In genomic region chr7:64630496-64630895, GRCh38 we compare ENCODE assay signal across 9 cellular contexts. TPM values are rescaled to one million over a fixed set of nuclear protein-coding genes. Genes with fewer than 3 reads are reported as not detected.
DNase-seq lines count a peak whose midpoint lies in the region; ATAC-seq and TF ChIP-seq lines count a peak whose summit lies in the region.
"Had no signal": no experiment of that assay in that cellular context is flagged by ENCODE, and none has a peak within 500 bp of the region (broad histone marks: within the 10 kb centered on the region; RNA-seq: fewer than 3 reads in every experiment).

No MANE protein-coding gene starts in this region.

- no peaks in the 10 kb centered on the region for H3K36me3 Mint-ChIP-seq in activated T-helper 1 cell treated with anti-CD3 and anti-CD28 coated beads, Interleukin-12 subunit alpha, Interleukin-12 subunit beta, Interleukin-2, Interleukin-4 antibody, amounts not matched to agents 30 ng/mL and 10 ng/mL and 1 ng/mL, durations not matched to agents 14 hours and 24 hours and 36 hours (ENCODE audit: low read depth)

- no peak overlapping the region for H3K27ac ChIP-seq in thoracic aorta

- H3K36me3 ChIP-seq in thoracic aorta = no peaks in the 10 kb centered on the region

- DNase-seq in SIG-M5 treated with dmso at 0.1 percent for 504 hours (lab: John Stamatoyannopoulos, UW; ENCODE audit: unreplicated experiment) = peak; percentile 31
- no peak for DNase-seq in SIG-M5 (lab: John Stamatoyannopoulos, UW)
- peak; percentile 4 for DNase-seq in NCI-H526 treated with DMSO at 0.1 percent for 48 hours (lab: John Stamatoyannopoulos, UW)
- DNase-seq in epithelial cell of proximal tubule (ENCODE audit: low read depth) = no peak
- no peak for DNase-seq in thoracic aorta (ENCODE audit: low spot score)
- no peak for DNase-seq in HK-2 (ENCODE audit: unreplicated experiment)
- no peak for DNase-seq in activated T-helper 1 cell treated with anti-CD3 and anti-CD28 coated beads, Interleukin-12 subunit alpha, Interleukin-12 subunit beta, Interleukin-2, Interleukin-4 antibody, amounts not matched to agents 30 ng/mL and 10 ng/mL and 1 ng/mL, durations not matched to agents 14 hours and 24 hours and 36 hours (ENCODE audit: low spot score)
- DNase-seq: NK-92 treated with Interleukin-12 subunit alpha and Interleukin-12 subunit beta, amount 100 ng/mL, for 24 hours had no signal

- H3K9me3 Mint-ChIP-seq in activated T-helper 1 cell treated with anti-CD3 and anti-CD28 coated beads, Interleukin-12 subunit alpha, Interleukin-12 subunit beta, Interleukin-2, Interleukin-4 antibody, amounts not matched to agents 30 ng/mL and 10 ng/mL and 1 ng/mL, durations not matched to agents 14 hours and 24 hours and 36 hours = peaks cover 22% of the 10 kb centered on the region

- no peaks in the 10 kb centered on the region for H3K4me1 ChIP-seq in thoracic aorta (ENCODE audit: control insufficient read depth in 1 of 2, low read depth in 2 of 2)

- no peaks in the 10 kb centered on the region for H3K27me3 Mint-ChIP-seq in activated T-helper 1 cell treated with anti-CD3 and anti-CD28 coated beads, Interleukin-12 subunit alpha, Interleukin-12 subunit beta, Interleukin-2, Interleukin-4 antibody, amounts not matched to agents 30 ng/mL and 10 ng/mL and 1 ng/mL, durations not matched to agents 14 hours and 24 hours and 36 hours (ENCODE audit: insufficient read depth)

- H3K27ac Mint-ChIP-seq in activated T-helper 1 cell treated with anti-CD3 and anti-CD28 coated beads, Interleukin-12 subunit alpha, Interleukin-12 subunit beta, Interleukin-2, Interleukin-4 antibody, amounts not matched to agents 30 ng/mL and 10 ng/mL and 1 ng/mL, durations not matched to agents 14 hours and 24 hours and 36 hours = no peak overlapping the region

- no peaks in the 10 kb centered on the region for H3K4me1 Mint-ChIP-seq in activated T-helper 1 cell treated with anti-CD3 and anti-CD28 coated beads, Interleukin-12 subunit alpha, Interleukin-12 subunit beta, Interleukin-2, Interleukin-4 antibody, amounts not matched to agents 30 ng/mL and 10 ng/mL and 1 ng/mL, durations not matched to agents 14 hours and 24 hours and 36 hours (ENCODE audit: low read depth)

- H3K9me3 ChIP-seq in thoracic aorta = no peaks in the 10 kb centered on the region

- no peaks in the 10 kb centered on the region for H3K27me3 ChIP-seq in thoracic aorta (replicated peaks; ENCODE audit: insufficient read depth)

- intact Hi-C loops in activated T-helper 1 cell treated with anti-CD3 and anti-CD28 coated beads, Interleukin-12 subunit alpha, Interleukin-12 subunit beta, Interleukin-2, Interleukin-4 antibody, amounts not matched to agents 30 ng/mL and 10 ng/mL and 1 ng/mL, durations not matched to agents 14 hours and 24 hours and 36 hours (cut with micrococcal nuclease) = no loop called here

- ATAC-seq in thoracic aorta (ENCODE audit: insufficient number of reproducible peaks, low FRiP score, low read depth) (no peak), GM21786 (IDR thresholded peaks at IDR 0.05; ENCODE audit: unreplicated experiment) (no peak)

- H3K4me3 Mint-ChIP-seq in activated T-helper 1 cell treated with anti-CD3 and anti-CD28 coated beads, Interleukin-12 subunit alpha, Interleukin-12 subunit beta, Interleukin-2, Interleukin-4 antibody, amounts not matched to agents 30 ng/mL and 10 ng/mL and 1 ng/mL, durations not matched to agents 14 hours and 24 hours and 36 hours = no peak overlapping the region

- TF ChIP-seq CTCF in epithelial cell of proximal tubule (conservative IDR thresholded peaks at IDR 0.05; ENCODE audit: low read depth, low read length) = peak; percentile 56
- TF ChIP-seq CTCF in thoracic aorta (IDR thresholded peaks at IDR 0.05) = peak; percentile 43

- H3K4me3 ChIP-seq in epithelial cell of proximal tubule (ENCODE audit: low read depth, low read length) (no peak overlapping the region), thoracic aorta (no peak overlapping the region)

RNA-seq across cellular contexts. Expression of gene ZNF107, which starts 35.4 kb away (rescaled TPM):
- total RNA-seq in epithelial cell of proximal tubule (5.9 TPM in 2 replicates), thoracic aorta (1 to 10 TPM; 5.6 to 6.9 TPM)
- 12.6 and 13.5 TPM in 2 replicates for total RNA-seq in activated T-helper 1 cell treated with anti-CD3 and anti-CD28 coated beads, Interleukin-12 subunit alpha, Interleukin-12 subunit beta, Interleukin-2, Interleukin-4 antibody, amounts not matched to agents 30 ng/mL and 10 ng/mL and 1 ng/mL, durations not matched to agents 14 hours and 24 hours and 36 hours

Comparison
In these comparisons a context has a peak if more than half of its experiments do, and no peak if none do; other contexts are left out.
1. DNase-seq: peak in SIG-M5 treated with dmso at 0.1 percent for 504 hours (single experiment) and NCI-H526 treated with DMSO at 0.1 percent for 48 hours (single experiment); none in SIG-M5 (single experiment), epithelial cell of proximal tubule (single experiment), thoracic aorta (single experiment), HK-2 (single experiment) and activated T-helper 1 cell treated with anti-CD3 and anti-CD28 coated beads, Interleukin-12 subunit alpha, Interleukin-12 subunit beta, Interleukin-2, Interleukin-4 antibody, amounts not matched to agents 30 ng/mL and 10 ng/mL and 1 ng/mL, durations not matched to agents 14 hours and 24 hours and 36 hours (single experiment).